Comparison of ENCODE assay signal across 8 cellular contexts in genomic region chr11:57566035-57566504, GRCh38. TPM values are rescaled to one million over a fixed set of nuclear protein-coding genes. Genes with fewer than 3 reads are reported as not detected.
DNase-seq lines count a peak whose midpoint lies in the region; ATAC-seq and TF ChIP-seq lines count a peak whose summit lies in the region.

No MANE protein-coding gene starts in this region.

- no peak for TF ChIP-seq POLR2A in right lobe of liver (IDR thresholded peaks at IDR 0.05)

- ATAC-seq in GM19328 (IDR thresholded peaks at IDR 0.05; ENCODE audit: unreplicated experiment) (peak; percentile 58), HG03378 (IDR thresholded peaks at IDR 0.05; ENCODE audit: unreplicated experiment) (peak; percentile 78), RWPE2 (ENCODE audit: low read depth) (no peak), right lobe of liver (peak; percentile 72 to 81 (median 73))

- H3K36me3 ChIP-seq in RWPE2 (ENCODE audit: low read depth): no peaks in the 10 kb centered on the region
- H3K36me3 ChIP-seq in right lobe of liver: peaks cover 0 to 4% (median 0%) of the 10 kb centered on the region in 4 donors

- TF ChIP-seq CTCF in RWPE2 (IDR thresholded peaks at IDR 0.05; ENCODE audit: poor library complexity, severe bottlenecking) (no peak), choroid plexus epithelial cell (conservative IDR thresholded peaks at IDR 0.05; ENCODE audit: low read depth, low read length) (no peak), right lobe of liver (IDR thresholded peaks at IDR 0.05) (no peak)

- H3K4me1 ChIP-seq in RWPE2 (ENCODE audit: insufficient read depth, poor library complexity, severe bottlenecking): peaks cover 10% of the 10 kb centered on the region
- peaks cover 0 to 29% (median 3%) of the 10 kb centered on the region in 4 donors for H3K4me1 ChIP-seq in right lobe of liver

- peak overlapping the region; percentile 17 for H3K4me3 ChIP-seq in RWPE2 (ENCODE audit: severe bottlenecking)
- peak overlapping the region; percentile 88 for H3K4me3 ChIP-seq in choroid plexus epithelial cell (ENCODE audit: low read depth, low read length)
- peak overlapping the region; percentile 60 to 93 (median 75) for H3K4me3 ChIP-seq in right lobe of liver

- peak overlapping the region; percentile 31 for H3K27ac ChIP-seq in RWPE2 (ENCODE audit: poor library complexity, severe bottlenecking)
- peak overlapping the region; percentile 81 to 84 (median 82) for H3K27ac ChIP-seq in right lobe of liver
- H3K27ac ChIP-seq in temporal lobe (ENCODE audit: low read depth, low read length): peak overlapping the region; percentile 86

- H3K9me3 ChIP-seq in RWPE2 (ENCODE audit: severe bottlenecking) (no peaks in the 10 kb centered on the region), right lobe of liver (no peaks in the 10 kb centered on the region)

- intact Hi-C loops in right lobe of liver (cut with DNase I): loop anchor here in 1 of 2 donors (5.0 kb wide), 1 partner anchor 76 kb away; no protein-coding TSS in a partner anchor

- DNase-seq in DMS79 treated with DMSO at 0.1 percent for 48 hours (lab: John Stamatoyannopoulos, UW) (peak; percentile 73), RWPE2 (ENCODE audit: low spot score) (no peak), choroid plexus epithelial cell (ENCODE audit: low read depth) (peak; percentile 79), right lobe of liver (peak in 1 of 3 donors; percentile 58), activated gamma-delta T cell treated with Interleukin-2 at 50 U/mL for 16 hours (no peak)

- 3% methylated on average over 3 of the region's 3 CpGs for WGBS in right lobe of liver (ENCODE audit: insufficient coverage, low coverage, low lambda C conversion rate, missing lambda C conversion rate)

- no peaks in the 10 kb centered on the region for H3K27me3 ChIP-seq in RWPE2 (ENCODE audit: insufficient read depth, poor library complexity, severe bottlenecking)
- H3K27me3 ChIP-seq in right lobe of liver: no peaks in the 10 kb centered on the region

RNA-seq across cellular contexts. Expression of gene UBE2L6, which starts 1.4 kb away (rescaled TPM):
- 100 to 1,000 TPM in 1 of 6 experiments, 10 to 100 TPM in 5; 36.6 to 124 (median 58.6) TPM for total RNA-seq in right lobe of liver
- total RNA-seq in temporal lobe: 40.8 TPM

RNA-seq across cellular contexts. Expression of gene SMTNL1, which starts 28.7 kb away (rescaled TPM):
- not detected for total RNA-seq in right lobe of liver
- total RNA-seq in temporal lobe: not detected

RNA-seq across cellular contexts. Expression of gene SERPING1, which starts 31.4 kb away (rescaled TPM):
- total RNA-seq in right lobe of liver (1,000 to 10,000 TPM; 1,903 to 2,571 (median 2,194) TPM), temporal lobe (11.3 TPM)

RNA-seq across cellular contexts. Expression of gene TIMM10, which starts 35.5 kb away (rescaled TPM):
- total RNA-seq in right lobe of liver (10 to 100 TPM; 19.6 to 48.5 (median 39.0) TPM), temporal lobe (27.0 TPM)

RNA-seq across cellular contexts. Expression of gene SLC43A1, which starts 50.6 kb away (rescaled TPM):
- total RNA-seq in right lobe of liver (100 to 1,000 TPM in 3 of 6 experiments, 10 to 100 TPM in 3; 38.9 to 173 (median 106) TPM), temporal lobe (1.2 TPM)

Comparison
In these comparisons a context has a peak if more than half of its experiments do, and no peak if none do; other contexts are left out.
1. DNase-seq: peak in DMS79 treated with DMSO at 0.1 percent for 48 hours (single experiment) and choroid plexus epithelial cell (single experiment); none in RWPE2 (single experiment) and activated gamma-delta T cell treated with Interleukin-2 at 50 U/mL for 16 hours (single experiment).
2. H3K27ac ChIP-seq: peak in every context shown above with its lines; median percentile 86 in temporal lobe; 82 in right lobe of liver; 31 in RWPE2.
3. H3K4me3 ChIP-seq: peak in every context shown above with its lines; median percentile 88 in choroid plexus epithelial cell; 75 in right lobe of liver; 17 in RWPE2.
4. RNA of gene SERPING1, which starts 31.4 kb away (total RNA-seq): 1,903 to 2,571 TPM in right lobe of liver; 11.3 TPM in temporal lobe (single experiment); every median in the first group is over 100 times any median in the second.